ENCODE assay signal across 13 cellular contexts in the genomic region with DNA sequence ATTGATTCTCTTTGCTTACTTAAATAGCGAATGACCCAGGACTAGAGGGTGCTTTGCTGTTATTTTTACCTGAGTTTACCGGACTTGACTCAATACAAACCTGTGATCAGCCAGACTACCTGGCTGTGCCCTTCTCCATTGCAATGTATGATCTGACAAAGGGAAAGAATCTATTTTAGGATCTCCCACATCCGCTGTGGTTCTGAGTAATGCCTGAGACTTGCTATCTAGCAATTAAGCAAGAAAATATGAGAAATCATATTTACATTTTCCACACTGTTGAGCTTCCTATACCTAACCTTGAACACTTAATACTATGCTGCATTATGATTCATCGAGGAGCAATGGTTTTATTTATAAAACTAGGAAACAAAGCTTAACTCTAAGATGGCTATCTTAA.
DNase-seq lines count a peak whose midpoint lies in the region; ATAC-seq, FAIRE-seq and TF ChIP-seq lines count a peak whose summit lies in the region.
"Had no signal": no experiment of that assay in that cellular context is flagged by ENCODE, and none has a peak within 500 bp of the region (broad histone marks: within the 10 kb centered on the region; RNA-seq: fewer than 3 reads in every experiment).

No MANE protein-coding gene starts in this region.

- no peak overlapping the region for H3K4me3 Mint-ChIP-seq in astrocyte (ENCODE audit: unreplicated experiment)

- H3K36me3 Mint-ChIP-seq in astrocyte (ENCODE audit: low read depth, unreplicated experiment): no peaks in the 10 kb centered on the region

- H3K9me1 ChIP-seq in keratinocyte (ENCODE audit: control insufficient read depth, extremely low read depth, insufficient read depth, low read length): no peaks in the 10 kb centered on the region

- ATAC-seq in GM18870 (IDR thresholded peaks at IDR 0.05; ENCODE audit: unreplicated experiment): no peak

- H3K79me2 ChIP-seq in astrocyte (ENCODE audit: insufficient read depth, low read length) (no peaks in the 10 kb centered on the region), keratinocyte (ENCODE audit: control insufficient read depth, insufficient read depth, low read length) (no peaks in the 10 kb centered on the region)

- H3K4me1 ChIP-seq in astrocyte (ENCODE audit: insufficient read depth, low read length): peaks cover 27% of the 10 kb centered on the region
- H3K4me1 ChIP-seq in keratinocyte (ENCODE audit: control insufficient read depth, extremely low read depth, insufficient read depth, low read length): peaks cover 29% of the 10 kb centered on the region
- H3K4me1 ChIP-seq: BE2C had no signal

- peak overlapping the region; percentile 68 for H3K27ac ChIP-seq in astrocyte (ENCODE audit: low read depth, low read length)
- H3K27ac ChIP-seq in keratinocyte (ENCODE audit: control insufficient read depth, insufficient read depth, low read length): peak overlapping the region; percentile 76

- DNase-seq in GM03348 (ENCODE audit: low spot score) (peak; percentile 46), M059J (ENCODE audit: low read depth) (peak; percentile 74), astrocyte (ENCODE audit: low read depth) (peak; percentile 87), keratinocyte (ENCODE audit: low read depth, low spot score) (peak; percentile 78), NOMO-1 (lab: John Stamatoyannopoulos, UW; ENCODE audit: unreplicated experiment in 2 of 2) (no peak), NCI-H2196 (lab: John Stamatoyannopoulos, UW; ENCODE audit: unreplicated experiment) (no peak), NCI-H774 (lab: John Stamatoyannopoulos, UW) (no peak)
- DNase-seq: activated naive CD4-positive, alpha-beta T cell treated with anti-CD3 and anti-CD28 coated beads, Interleukin-2, amount 50 U/mL, for 16 hours; BE2C; NCI-H345; stimulated activated CD4-positive, alpha-beta T cell treated with anti-CD3 and anti-CD28 coated beads, Interleukin-2, amount 100 ng/mL, for 24 hours had no signal

- H3K27me3 Mint-ChIP-seq in astrocyte (ENCODE audit: low read depth, unreplicated experiment): no peaks in the 10 kb centered on the region

- peaks cover 5% of the 10 kb centered on the region for H3K9me3 Mint-ChIP-seq in astrocyte (ENCODE audit: unreplicated experiment)

- peak; percentile 71 for FAIRE-seq in astrocyte (lab: Jason Lieb, UNC)
- FAIRE-seq in keratinocyte (lab: Jason Lieb, UNC): peak; percentile 87

- no peak overlapping the region for H2AFZ ChIP-seq in astrocyte (ENCODE audit: low read depth, low read length)
- no peak overlapping the region for H2AFZ ChIP-seq in keratinocyte (ENCODE audit: control insufficient read depth, low read length)

- dilution Hi-C loops in keratinocyte (cut with MboI; ENCODE audit: extremely low pct_ligation_motif_present, low sequenced_read_pairs): no loop called here

- H3K4me3 ChIP-seq in astrocyte (ENCODE audit: insufficient read depth, low read depth, low read length) (peak overlapping the region; percentile 6), keratinocyte (ENCODE audit: control insufficient read depth in 2 of 3, extremely low read depth in 1 of 3, insufficient read depth in 2 of 3, low read depth in 1 of 3, low read length in 3 of 3) (no peak overlapping the region)

- H3K27me3 ChIP-seq in astrocyte (ENCODE audit: insufficient read depth, low read length) (no peaks in the 10 kb centered on the region), keratinocyte (ENCODE audit: control insufficient read depth, extremely low read depth, insufficient read depth, low read length) (no peaks in the 10 kb centered on the region)
- H3K27me3 ChIP-seq: BE2C had no signal

- TF ChIP-seq CTCF in astrocyte (IDR thresholded peaks at IDR 0.05; ENCODE audit: insufficient read depth, low read depth, low read length): no peak
- TF ChIP-seq CTCF in keratinocyte (optimal IDR thresholded peaks at IDR 0.05 in 1 of 3, IDR thresholded peaks at IDR 0.05 in 1 of 3, conservative IDR thresholded peaks at IDR 0.05 in 1 of 3; ENCODE audit: extremely low read depth in 1 of 3, insufficient read depth in 2 of 3, low read length in 3 of 3): no peak

- H3K36me3 ChIP-seq in astrocyte (ENCODE audit: insufficient read depth, low read length) (no peaks in the 10 kb centered on the region), keratinocyte (ENCODE audit: control insufficient read depth in 2 of 2, extremely low read depth in 1 of 2, insufficient read depth in 2 of 2, low read length in 2 of 2) (no peaks in the 10 kb centered on the region)
- H3K36me3 ChIP-seq: BE2C had no signal

- H4K20me1 ChIP-seq in astrocyte (ENCODE audit: insufficient read depth, low read length) (no peaks in the 10 kb centered on the region), keratinocyte (ENCODE audit: control insufficient read depth, extremely low read depth, insufficient read depth, low read length) (no peaks in the 10 kb centered on the region)

- H3K4me1 Mint-ChIP-seq in astrocyte (ENCODE audit: low read depth, unreplicated experiment): peaks cover 39% of the 10 kb centered on the region

- H3K4me2 ChIP-seq in astrocyte (ENCODE audit: low read length): peak overlapping the region; percentile 75
- H3K4me2 ChIP-seq in keratinocyte (ENCODE audit: control insufficient read depth, extremely low read depth, insufficient read depth, low read depth, low read length): peak overlapping the region; percentile 64

- H3K27ac Mint-ChIP-seq in astrocyte (ENCODE audit: unreplicated experiment): peak overlapping the region; percentile 27
- H3K27ac Mint-ChIP-seq: progenitor cell of endocrine pancreas had no signal

- H3K9me3 ChIP-seq in astrocyte (ENCODE audit: insufficient read depth, low read depth, low read length): no peaks in the 10 kb centered on the region
- H3K9me3 ChIP-seq in keratinocyte (ENCODE audit: control insufficient read depth, low read depth, low read length): no peaks in the 10 kb centered on the region
- H3K9me3 ChIP-seq: BE2C had no signal

- H3K9ac ChIP-seq in astrocyte (ENCODE audit: low read length) (peak overlapping the region; percentile 8), keratinocyte (ENCODE audit: control insufficient read depth, extremely low read depth, insufficient read depth, low read length) (no peak overlapping the region)

Comparison
In these comparisons a context has a peak if more than half of its experiments do, and no peak if none do; other contexts are left out.
1. DNase-seq: peak in GM03348 (single experiment), M059J (single experiment), astrocyte (single experiment) and keratinocyte (single experiment); none in NOMO-1 (0 of 2), NCI-H2196 (single experiment) and NCI-H774 (single experiment).